14 cellular contexts compared by ENCODE assay signal in genomic region chr17:82372063-82372590, GRCh38. TPM values are rescaled to one million over a fixed set of nuclear protein-coding genes. Genes with fewer than 3 reads are reported as not detected.
A peak's percentile ranks its signal among the peaks of the same experiment; 100 is the strongest.
DNase-seq lines count a peak whose midpoint lies in the region; ATAC-seq and TF ChIP-seq lines count a peak whose summit lies in the region.
"Had no signal": no experiment of that assay in that cellular context is flagged by ENCODE, and none has a peak within 500 bp of the region (broad histone marks: within the 10 kb centered on the region; RNA-seq: fewer than 3 reads in every experiment).

No MANE protein-coding gene starts in this region.

- peak overlapping the region; percentile 57 to 66 (median 61) for H3K27ac Mint-ChIP-seq in nephron

- H3K27ac ChIP-seq in A673 (ENCODE audit: low read depth, low read length, poor library complexity, severe bottlenecking): peak overlapping the region; percentile 37
- H3K27ac ChIP-seq: brain microvascular endothelial cell had no signal

- H3K36me3 ChIP-seq in A673 (ENCODE audit: insufficient read depth, low read length, poor library complexity, severe bottlenecking): no peaks in the 10 kb centered on the region
- H3K36me3 ChIP-seq: brain microvascular endothelial cell had no signal

- DNase-seq in A673 (ENCODE audit: low spot score) (no peak), HuH-7.5 (ENCODE audit: low spot score) (peak; percentile 68), Right ventricle myocardium superior (peak; percentile 15), activated gamma-delta T cell treated with Interleukin-2 at 50 U/mL for 16 hours (no peak)
- no peak for DNase-seq in activated CD4-positive, alpha-beta T cell treated with anti-CD3 and anti-CD28 coated beads, Interleukin-2, amount 50 U/mL, for 48 hours
- DNase-seq in activated T-cell treated with anti-CD3 and anti-CD28 coated beads, Interleukin-2, amount 50 U/mL, for 48 hours: no peak
- DNase-seq: activated CD8-positive, alpha-beta memory T cell treated with anti-CD3 and anti-CD28 coated beads, Interleukin-2, amount 50 U/mL, for 48 hours; brain microvascular endothelial cell; NCI-H1092; NCI-H446 treated with DMSO at 0.1 percent for 48 hours had no signal

- BruUV-seq in A673 (replicated peaks; lab: Mats Ljungman, UMichigan): no TSS peak

- peaks cover 4% of the 10 kb centered on the region for H3K27me3 ChIP-seq in A673 (replicated peaks; ENCODE audit: insufficient read depth, low read depth, low read length, poor library complexity)

- no peaks in the 10 kb centered on the region for H3K9me3 Mint-ChIP-seq in nephron

- no peaks in the 10 kb centered on the region for H3K9me3 ChIP-seq in A673 (ENCODE audit: low read depth, low read length, poor library complexity, severe bottlenecking)

- H3K36me3 Mint-ChIP-seq in nephron (ENCODE audit: low read depth): no peaks in the 10 kb centered on the region

- TF ChIP-seq CTCF in A673 (conservative IDR thresholded peaks at IDR 0.05; ENCODE audit: low read depth, low read length) (no peak), nephron (IDR thresholded peaks at IDR 0.05; ENCODE audit: unreplicated experiment in 3 of 3) (no peak)

- POLR2A ChIA-PET in A673 (lab: Charles Lee; ENCODE audit: low non-redundant PET): no interaction called here

- peaks cover 32% of the 10 kb centered on the region for H3K27me3 Mint-ChIP-seq in nephron (ENCODE audit: low read depth)

- intact Hi-C loops in A673 (cut with micrococcal nuclease; ENCODE audit: unreplicated experiment): no loop called here
- intact Hi-C loops in Right ventricle myocardium superior (cut with DNase I): no loop called here

- ATAC-seq in Right ventricle myocardium superior (ENCODE audit: poor library complexity) (no peak), HG03432 (IDR thresholded peaks at IDR 0.05; ENCODE audit: unreplicated experiment) (no peak)
- ATAC-seq: esophagus mucosa had no signal

- peaks cover 14% of the 10 kb centered on the region for H3K4me1 ChIP-seq in A673 (ENCODE audit: insufficient read depth, low read length, poor library complexity, severe bottlenecking)

- CTCF ChIA-PET in A673 (lab: Charles Lee): no interaction called here

- H3K4me1 Mint-ChIP-seq in nephron: peaks cover 38% of the 10 kb centered on the region

- peak overlapping the region; percentile 81 to 90 (median 84) for H3K4me3 Mint-ChIP-seq in nephron

- H3K4me3 ChIP-seq in A673 (ENCODE audit: low read depth, low read length, poor library complexity, severe bottlenecking): peak overlapping the region; percentile 44

RNA-seq across cellular contexts. Expression of gene UTS2R, which starts 0.6 kb away (rescaled TPM):
- 0.52 and 0.58 TPM in 2 replicates for total RNA-seq in A673 (2021)
- 0.81 TPM for total RNA-seq in Right ventricle myocardium superior
- total RNA-seq: esophagus mucosa, RPMI7951 had no signal

RNA-seq across cellular contexts. Expression of gene TEX19, which starts 13.1 kb away (rescaled TPM):
- 0.39 and 1.2 TPM in 2 replicates for total RNA-seq in A673 (2021)
- total RNA-seq in Right ventricle myocardium superior: not detected
- total RNA-seq: esophagus mucosa had no signal

RNA-seq across cellular contexts. Expression of gene SECTM1, which starts 38.6 kb away (rescaled TPM):
- total RNA-seq in A673 (2021) (1.4 and 2.8 TPM in 2 replicates), Right ventricle myocardium superior (4.3 TPM)

RNA-seq across cellular contexts. Expression of gene HEXD, which starts 46.0 kb away (rescaled TPM):
- total RNA-seq in A673 (2021) (20.1 and 24.0 TPM in 2 replicates), Right ventricle myocardium superior (14.8 TPM)

RNA-seq across cellular contexts. Expression of gene OGFOD3, which starts 46.3 kb away (rescaled TPM):
- total RNA-seq in A673 (2021): 25.0 and 30.9 TPM in 2 replicates
- total RNA-seq in Right ventricle myocardium superior: 29.9 TPM

Comparison
In these comparisons a context has a peak if more than half of its experiments do, and no peak if none do; other contexts are left out.
1. DNase-seq: peak in HuH-7.5 (single experiment) and Right ventricle myocardium superior (single experiment); none in A673 (single experiment), activated CD4-positive, alpha-beta T cell treated with anti-CD3 and anti-CD28 coated beads, Interleukin-2, amount 50 U/mL, for 48 hours (0 of 2), activated gamma-delta T cell treated with Interleukin-2 at 50 U/mL for 16 hours (single experiment) and activated T-cell treated with anti-CD3 and anti-CD28 coated beads, Interleukin-2, amount 50 U/mL, for 48 hours (0 of 2).